9 cellular contexts compared by ENCODE assay signal in genomic region chr6:158737710-158738615, GRCh38.
DNase-seq lines count a peak whose midpoint lies in the region; TF ChIP-seq lines count a peak whose summit lies in the region.
"Had no signal": no experiment of that assay in that cellular context is flagged by ENCODE, and none has a peak within 500 bp of the region (broad histone marks: within the 10 kb centered on the region; RNA-seq: fewer than 3 reads in every experiment).

No MANE protein-coding gene starts in this region.

- peaks cover 15 to 30% (median 29%) of the 10 kb centered on the region in 7 donors for H3K9me3 Mint-ChIP-seq in CD14-positive monocyte
- H3K9me3 Mint-ChIP-seq in glutamatergic neuron (ENCODE audit: unreplicated experiment): peaks cover 9% of the 10 kb centered on the region

- no peak overlapping the region for H3K27ac ChIP-seq in HL-60 (replicated peaks)

- H3K4me1 Mint-ChIP-seq in CD14-positive monocyte: peaks cover 12% of the 10 kb centered on the region
- H3K4me1 Mint-ChIP-seq in glutamatergic neuron (ENCODE audit: low read depth, unreplicated experiment): peaks cover 2% of the 10 kb centered on the region

- intact Hi-C loops in CD14-positive monocyte (cut with micrococcal nuclease): no loop called here

- H3K27me3 ChIP-seq in HL-60 (ENCODE audit: insufficient read depth, poor library complexity, severe bottlenecking): no peaks in the 10 kb centered on the region

- peak overlapping the region; percentile 43 to 84 (median 67) for H3K27ac Mint-ChIP-seq in CD14-positive monocyte
- no peak overlapping the region for H3K27ac Mint-ChIP-seq in glutamatergic neuron (ENCODE audit: unreplicated experiment)

- H3K4me3 Mint-ChIP-seq in CD14-positive monocyte (peak overlapping the region in 1 of 2 donors; percentile 44), glutamatergic neuron (ENCODE audit: unreplicated experiment) (no peak overlapping the region)

- TF ChIP-seq CTCF in CD14-positive monocyte (IDR thresholded peaks at IDR 0.05): no peak
- TF ChIP-seq CTCF in HL-60 (IDR thresholded peaks at IDR 0.05; ENCODE audit: insufficient read depth, low read length): no peak
- no peak for TF ChIP-seq CTCF in glutamatergic neuron (IDR thresholded peaks at IDR 0.05; ENCODE audit: partially characterized antibody, unreplicated experiment)

- no peaks in the 10 kb centered on the region for H3K27me3 Mint-ChIP-seq in CD14-positive monocyte (ENCODE audit: low read depth in 3 of 3)
- H3K27me3 Mint-ChIP-seq in glutamatergic neuron (ENCODE audit: unreplicated experiment): no peaks in the 10 kb centered on the region

- H3K4me3 ChIP-seq in HL-60 (replicated peaks; ENCODE audit: insufficient read depth, low read length): no peak overlapping the region

- DNase-seq in CD14-positive monocyte (ENCODE audit: low spot score) (peak; percentile 78), HL-60 (ENCODE audit: low read depth in 1 of 2, low spot score in 1 of 2) (peak; percentile 18 to 76), SW480 (ENCODE audit: low spot score) (peak; percentile 77), iris pigment epithelial cell (ENCODE audit: low read depth) (peak; percentile 78), glutamatergic neuron (no peak), HuH-7 (ENCODE audit: low spot score) (no peak), AG08396 (ENCODE audit: low spot score) (no peak), NCI-H1048 (lab: John Stamatoyannopoulos, UW) (no peak)
- DNase-seq: NCI-H2107 had no signal

- H3K36me3 Mint-ChIP-seq in CD14-positive monocyte: peaks cover 47 to 73% of the 10 kb centered on the region in 2 donors
- peaks cover 17% of the 10 kb centered on the region for H3K36me3 Mint-ChIP-seq in glutamatergic neuron (ENCODE audit: unreplicated experiment)

Comparison
In these comparisons a context has a peak if more than half of its experiments do, and no peak if none do; other contexts are left out.
1. DNase-seq: peak in CD14-positive monocyte (single experiment), HL-60 (2 of 2), SW480 (single experiment) and iris pigment epithelial cell (single experiment); none in glutamatergic neuron (single experiment), HuH-7 (single experiment), AG08396 (single experiment) and NCI-H1048 (single experiment).